In the genomic region with DNA sequence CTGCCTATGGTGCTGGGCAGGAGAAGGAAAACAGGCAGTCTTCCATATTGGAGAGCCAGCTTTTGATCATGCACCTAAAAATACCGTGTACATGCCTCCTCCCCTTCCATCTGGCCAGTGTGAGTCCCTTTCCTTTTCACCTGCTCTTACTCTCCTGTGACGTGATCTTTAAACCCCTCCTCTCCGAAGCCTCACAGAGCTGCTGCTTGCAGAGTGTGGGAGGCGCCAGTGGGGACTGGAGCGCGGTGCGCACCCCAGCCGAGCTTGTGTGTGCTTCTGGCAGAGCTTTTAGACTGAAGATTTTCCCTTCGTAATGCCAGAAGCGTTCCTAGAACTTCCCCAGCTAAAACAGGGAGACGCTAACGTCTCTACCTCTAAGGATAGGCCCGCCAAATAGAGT, we compare ENCODE assay signal across 19 cellular contexts. TPM values are rescaled to one million over a fixed set of nuclear protein-coding genes. Genes with fewer than 3 reads are reported as not detected.
DNase-seq lines count a peak whose midpoint lies in the region; ATAC-seq, FAIRE-seq and TF ChIP-seq lines count a peak whose summit lies in the region.
"Had no signal": no experiment of that assay in that cellular context is flagged by ENCODE, and none has a peak within 500 bp of the region (broad histone marks: within the 10 kb centered on the region; RNA-seq: fewer than 3 reads in every experiment).

No MANE protein-coding gene starts in this region.

- TF ChIP-seq EP300 in gastroesophageal sphincter (IDR thresholded peaks at IDR 0.05) = no peak

- H3K27ac ChIP-seq in cingulate gyrus (ENCODE audit: low read depth, low read length) = peak overlapping the region; percentile 16
- H3K27ac ChIP-seq in gastroesophageal sphincter = no peak overlapping the region
- H3K27ac ChIP-seq: neutrophil, SJCRH30 had no signal

- no peaks in the 10 kb centered on the region for H3K4me1 ChIP-seq in gastroesophageal sphincter

- DNase-seq in DMS53 treated with DMSO at 0.1 percent for 48 hours (lab: John Stamatoyannopoulos, UW; ENCODE audit: unreplicated experiment) (peak; percentile 72), NCI-H2227 (lab: John Stamatoyannopoulos, UW; ENCODE audit: unreplicated experiment) (peak; percentile 65), pons (ENCODE audit: low spot score) (peak; percentile 9), H54 (ENCODE audit: insufficient read length, low spot score) (no peak), activated T-cell treated with anti-CD3 and anti-CD28 coated beads for 4 hours (no peak), RCC 7860 (ENCODE audit: low spot score) (no peak)
- DNase-seq: activated CD4-positive, alpha-beta memory T cell treated with anti-CD3 and anti-CD28 coated beads for 36 hours; AML-193; DND-41; mesenchymal stem cell; NCI-H2029; SJCRH30; stimulated activated naive CD8-positive, alpha-beta T cell treated with anti-CD3 and anti-CD28 coated beads, Interleukin-15, amount 100 ng/mL, for 72 hours; T1000 had no signal

- no peak overlapping the region for H3K4me3 ChIP-seq in gastroesophageal sphincter
- H3K4me3 ChIP-seq: SJCRH30 had no signal

- H3K27me3 ChIP-seq in gastroesophageal sphincter = no peaks in the 10 kb centered on the region
- H3K27me3 ChIP-seq: neutrophil, SJCRH30 had no signal

- no peak for TF ChIP-seq CTCF in gastroesophageal sphincter (IDR thresholded peaks at IDR 0.05)

- WGBS in gastroesophageal sphincter (ENCODE audit: low coverage in 1 of 2), 2 donors = 84 to 86% methylated on average over 5 to 8 of the region's 13 CpGs

- H3K36me3 ChIP-seq in gastroesophageal sphincter = peaks cover 0 to 98% of the 10 kb centered on the region in 2 donors

- TF ChIP-seq POLR2A in H54 (IDR thresholded peaks at IDR 0.05; ENCODE audit: low read depth, low read length) (no peak), gastroesophageal sphincter (IDR thresholded peaks at IDR 0.05) (no peak)

- ATAC-seq in gastroesophageal sphincter = no peak
- ATAC-seq: stimulated activated naive CD8-positive, alpha-beta T cell treated with anti-CD3 and anti-CD28 coated beads, Interleukin-15, amount 100 ng/mL, for 72 hours had no signal

- H3K9me3 ChIP-seq in gastroesophageal sphincter = no peaks in the 10 kb centered on the region
- H3K9me3 ChIP-seq: neutrophil, SJCRH30 had no signal

- FAIRE-seq in H54 (lab: Jason Lieb, UNC) = no peak
- FAIRE-seq in RCC 7860 (lab: Jason Lieb, UNC) = no peak

RNA-seq across cellular contexts. Expression of a gene that starts 29.8 kb away (rescaled TPM):
- under 1 TPM in 1 of 4 donors, not detected in 3; 0.77 TPM for total RNA-seq in gastroesophageal sphincter
- total RNA-seq: activated CD4-positive, alpha-beta memory T cell treated with anti-CD3 and anti-CD28 coated beads for 36 hours; activated T-helper 2 cell treated with anti-CD3 and anti-CD28 coated beads, Interferon-gamma antibody, Interleukin-2, Interleukin-4, amounts not matched to agents 10 μg/mL and 5 μg/mL and 100 μg/mL, durations not matched to agents 14 hours and 24 hours and 36 hours; LHCN-M2; SJCRH30 had no signal

Comparison
In these comparisons a context has a peak if more than half of its experiments do, and no peak if none do; other contexts are left out.
1. DNase-seq: peak in DMS53 treated with DMSO at 0.1 percent for 48 hours (single experiment), NCI-H2227 (single experiment) and pons (single experiment); none in H54 (single experiment), activated T-cell treated with anti-CD3 and anti-CD28 coated beads for 4 hours (single experiment) and RCC 7860 (single experiment).